In the genomic region with DNA sequence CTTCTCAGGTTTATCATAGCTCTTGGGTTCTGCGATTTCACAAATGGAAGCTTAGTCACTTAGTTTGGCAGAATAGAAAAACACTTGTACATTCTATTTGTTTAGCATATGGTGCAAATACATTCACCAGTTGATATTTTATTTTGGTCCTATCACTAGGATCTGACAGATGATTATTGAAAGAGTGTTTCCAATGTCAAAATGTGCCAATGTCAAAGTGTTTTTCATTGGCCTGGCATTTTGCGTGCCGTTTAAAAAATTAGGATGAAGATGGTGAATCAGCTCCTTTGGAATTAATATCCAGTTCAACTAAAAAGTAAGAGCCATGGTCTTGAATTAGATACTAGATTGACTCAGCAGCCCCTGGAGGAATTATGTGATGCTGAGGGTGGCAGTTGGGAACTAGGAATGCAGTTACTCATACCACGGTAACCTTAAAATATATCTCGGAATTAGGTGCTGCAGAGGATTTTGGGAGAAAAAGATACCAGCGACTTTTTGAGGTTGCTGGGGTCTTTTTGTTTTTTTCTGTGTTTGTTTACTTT, we compare ENCODE assay signal across 35 cellular contexts.
A peak's percentile ranks its signal among the peaks of the same experiment; 100 is the strongest.
DNase-seq lines count a peak whose midpoint lies in the region; ATAC-seq, FAIRE-seq and TF ChIP-seq lines count a peak whose summit lies in the region.
"Had no signal": no experiment of that assay in that cellular context is flagged by ENCODE, and none has a peak within 500 bp of the region (broad histone marks: within the 10 kb centered on the region; RNA-seq: fewer than 3 reads in every experiment).

No MANE protein-coding gene starts in this region.

- no peaks in the 10 kb centered on the region for H3K27me3 ChIP-seq in breast epithelium
- H3K27me3 ChIP-seq in vagina: no peaks in the 10 kb centered on the region
- H3K27me3 ChIP-seq: cardiac muscle cell, colonic mucosa, ovary had no signal

- CTCF ChIA-PET in MCF 10A (lab: Yijun Ruan, JAX): interaction anchor here (0.7 kb wide), 1 partner anchor 204 kb away, joined by 3 read pairs; no protein-coding TSS in a partner anchor

- TF ChIP-seq POLR2A in breast epithelium (IDR thresholded peaks at IDR 0.05) (no peak), vagina (IDR thresholded peaks at IDR 0.05) (no peak)

- H3K4me3 ChIP-seq in breast epithelium: no peak overlapping the region
- H3K4me3 ChIP-seq in astrocyte of the spinal cord (ENCODE audit: low read depth, low read length): no peak overlapping the region
- no peak overlapping the region for H3K4me3 ChIP-seq in vagina
- H3K4me3 ChIP-seq: cardiac muscle cell, colonic mucosa, ovary, PC-9, skin epidermis had no signal

- POLR2A ChIA-PET in MCF 10A (lab: Yijun Ruan, JAX): no interaction called here

- H3K36me3 Mint-ChIP-seq in MCF 10A (ENCODE audit: insufficient read depth, unreplicated experiment): no peaks in the 10 kb centered on the region
- H3K36me3 Mint-ChIP-seq: activated naive CD4-positive, alpha-beta T cell treated with anti-CD3 and anti-CD28 coated beads, Interleukin-2, amount 50 U/mL, for 24 hours; CD8-positive, alpha-beta T cell; IgD-negative memory B cell; immature natural killer cell; stimulated activated memory B cell treated with anti-CD40 and anti-IgM and Interleukin-4, amounts not matched to agents 10 μg/mL and 1 μg/mL and 100 μg/mL, for 72 hours had no signal

- no TSS peak for BruUV-seq in MCF 10A (replicated peaks; lab: Mats Ljungman, UMichigan)

- peaks cover 5% of the 10 kb centered on the region for H3K4me1 Mint-ChIP-seq in MCF 10A (ENCODE audit: insufficient read depth, unreplicated experiment)
- H3K4me1 Mint-ChIP-seq: activated naive CD4-positive, alpha-beta T cell treated with anti-CD3 and anti-CD28 coated beads, Interleukin-2, amount 50 U/mL, for 24 hours; H9; IgD-negative memory B cell; immature natural killer cell; nephron progenitor cell; stimulated activated memory B cell treated with anti-CD40 and anti-IgM and Interleukin-4, amounts not matched to agents 10 μg/mL and 1 μg/mL and 100 μg/mL, for 72 hours had no signal

- H3K36me3 ChIP-seq in breast epithelium: no peaks in the 10 kb centered on the region
- H3K36me3 ChIP-seq in vagina: no peaks in the 10 kb centered on the region
- H3K36me3 ChIP-seq: cardiac muscle cell, colonic mucosa, ovary had no signal

- no peak for TF ChIP-seq CTCF in MCF 10A (IDR thresholded peaks at IDR 0.05; ENCODE audit: unreplicated experiment)
- no peak for TF ChIP-seq CTCF in breast epithelium (IDR thresholded peaks at IDR 0.05)
- TF ChIP-seq CTCF in astrocyte of the spinal cord (IDR thresholded peaks at IDR 0.05; ENCODE audit: low read depth, low read length): no peak
- no peak for TF ChIP-seq CTCF in vagina (IDR thresholded peaks at IDR 0.05)

- FAIRE-seq in urothelium cell line (lab: Jason Lieb, UNC): no peak
- FAIRE-seq: GM12891 had no signal

- DNase-seq in MCF 10A (ENCODE audit: unreplicated experiment) (peak; percentile 30), breast epithelium (ENCODE audit: low spot score in 2 of 2) (no peak), NCI-H226 (peak; percentile 41), astrocyte of the spinal cord (ENCODE audit: low read depth, low spot score) (peak; percentile 2), urothelium cell line (ENCODE audit: low spot score) (peak; percentile 46), vagina (ENCODE audit: extremely low spot score in 2 of 2) (no peak)
- DNase-seq: activated CD4-positive, alpha-beta T cell treated with anti-CD3 and anti-CD28 coated beads for 48 hours; activated T-cell treated with anti-CD3 and anti-CD28 coated beads for 4 hours; amygdala; CD8-positive, alpha-beta T cell; colonic mucosa; effector memory CD4-positive, alpha-beta T cell; H9; immature natural killer cell; left colon; NCI-H1092 treated with DMSO at 0.1 percent for 48 hours; NCI-H2029; NCI-H524 treated with DMSO at 0.1 percent for 48 hours; nephron progenitor cell; NK-92 treated with Interleukin-12 subunit alpha and Interleukin-12 subunit beta, amount 100 ng/mL, for 24 hours; ovary; PC-9; SHP77 treated with DMSO at 0.1 percent for 48 hours; substantia nigra had no signal

- ATAC-seq in HG03139 (IDR thresholded peaks at IDR 0.05; ENCODE audit: unreplicated experiment): no peak
- no peak for ATAC-seq in HG02678 (IDR thresholded peaks at IDR 0.05; ENCODE audit: unreplicated experiment)
- ATAC-seq: CD8-positive, alpha-beta T cell; left colon; stimulated activated memory B cell treated with anti-CD40 and anti-IgM and Interleukin-4, amounts not matched to agents 10 μg/mL and 1 μg/mL and 100 μg/mL, for 72 hours had no signal

- H3K4me3 Mint-ChIP-seq in MCF 10A (ENCODE audit: unreplicated experiment): no peak overlapping the region
- H3K4me3 Mint-ChIP-seq: activated naive CD4-positive, alpha-beta T cell treated with anti-CD3 and anti-CD28 coated beads, Interleukin-2, amount 50 U/mL, for 24 hours; CD8-positive, alpha-beta T cell; H9; IgD-negative memory B cell; nephron progenitor cell; stimulated activated memory B cell treated with anti-CD40 and anti-IgM and Interleukin-4, amounts not matched to agents 10 μg/mL and 1 μg/mL and 100 μg/mL, for 72 hours had no signal

- intact Hi-C loops in MCF 10A (cut with micrococcal nuclease) (no loop called here), breast epithelium (cut with DNase I; ENCODE audit: low total_unique reads) (no loop called here), vagina (cut with DNase I) (no loop called here)

- peaks cover 11% of the 10 kb centered on the region for H3K27me3 Mint-ChIP-seq in MCF 10A (ENCODE audit: insufficient read depth, unreplicated experiment)
- H3K27me3 Mint-ChIP-seq: activated naive CD4-positive, alpha-beta T cell treated with anti-CD3 and anti-CD28 coated beads, Interleukin-2, amount 50 U/mL, for 24 hours; IgD-negative memory B cell; stimulated activated memory B cell treated with anti-CD40 and anti-IgM and Interleukin-4, amounts not matched to agents 10 μg/mL and 1 μg/mL and 100 μg/mL, for 72 hours had no signal

- no peaks in the 10 kb centered on the region for H3K4me1 ChIP-seq in breast epithelium
- H3K4me1 ChIP-seq in vagina: no peaks in the 10 kb centered on the region
- H3K4me1 ChIP-seq: colonic mucosa had no signal

- H3K9me3 ChIP-seq in breast epithelium: peaks cover 0 to 20% of the 10 kb centered on the region in 2 donors
- H3K9me3 ChIP-seq in vagina: no peaks in the 10 kb centered on the region
- H3K9me3 ChIP-seq: colonic mucosa had no signal

- H3K9me3 Mint-ChIP-seq in MCF 10A (ENCODE audit: unreplicated experiment): no peaks in the 10 kb centered on the region

- H3K27ac ChIP-seq in breast epithelium (no peak overlapping the region), vagina (no peak overlapping the region)
- H3K27ac ChIP-seq: 22Rv1, cardiac muscle cell, colonic mucosa, epithelial cell of prostate, ovary, PC-9, skin epidermis had no signal

- no peak overlapping the region for H3K27ac Mint-ChIP-seq in MCF 10A (ENCODE audit: low read depth, unreplicated experiment)
- H3K27ac Mint-ChIP-seq: activated T-helper 2 cell treated with anti-CD3 and anti-CD28 coated beads, Interferon-gamma antibody, Interleukin-2, Interleukin-4, amounts not matched to agents 10 μg/mL and 5 μg/mL and 100 μg/mL, durations not matched to agents 14 hours and 24 hours and 36 hours; CD8-positive, alpha-beta T cell; H9; IgD-negative memory B cell; immature natural killer cell; stimulated activated memory B cell treated with anti-CD40 and anti-IgM and Interleukin-4, amounts not matched to agents 10 μg/mL and 1 μg/mL and 100 μg/mL, for 72 hours had no signal

- in situ Hi-C loops in astrocyte of the spinal cord (cut with HindIII; ENCODE audit: low sequenced_read_pairs): no loop called here

Comparison
In these comparisons a context has a peak if more than half of its experiments do, and no peak if none do; other contexts are left out.
1. DNase-seq: peak in MCF 10A (single experiment), NCI-H226 (single experiment), astrocyte of the spinal cord (single experiment) and urothelium cell line (single experiment); none in breast epithelium (0 of 2) and vagina (0 of 2).